Comparison of ENCODE assay signal across 19 cellular contexts in genomic region chr1:15207829-15208429, GRCh38. TPM values are rescaled to one million over a fixed set of nuclear protein-coding genes. Genes with fewer than 3 reads are reported as not detected.
DNase-seq lines count a peak whose midpoint lies in the region; FAIRE-seq and TF ChIP-seq lines count a peak whose summit lies in the region.
"Had no signal": no experiment of that assay in that cellular context is flagged by ENCODE, and none has a peak within 500 bp of the region (broad histone marks: within the 10 kb centered on the region; RNA-seq: fewer than 3 reads in every experiment).

No MANE protein-coding gene starts in this region.

- peak overlapping the region; percentile 99 for H2BK20ac ChIP-seq in H1 (ENCODE audit: low read length)

- H3K56ac ChIP-seq in H1 (replicated peaks; ENCODE audit: insufficient read length, low read depth, low read length) = peak overlapping the region; percentile 40

- no peaks in the 10 kb centered on the region for H3K9me3 ChIP-seq in H1 (ENCODE audit: insufficient read depth in 2 of 2, low read depth in 1 of 2, low read length in 1 of 2)
- H3K9me3 ChIP-seq: SK-N-SH, suprapubic skin had no signal

- H3K27ac ChIP-seq in H1 (ENCODE audit: low read depth, low read length) = 0 out of 2 replicates have a peak overlapping the region, but pooled peaks have one; percentile 75
- peak overlapping the region; percentile 68 for H3K27ac ChIP-seq in temporal lobe (ENCODE audit: low read depth, low read length)
- H3K27ac ChIP-seq: KMS-11, RWPE1, suprapubic skin, WERI-Rb-1 had no signal

- H3K4ac ChIP-seq in H1 (replicated peaks; ENCODE audit: insufficient read length, low read depth, low read length) = peak overlapping the region; percentile 58

- H2AK5ac ChIP-seq in H1 (ENCODE audit: low read depth, low read length) = peak overlapping the region; percentile 94; the same call in 1 of the 2 replicates

- H3K14ac ChIP-seq in H1 (ENCODE audit: insufficient read length) = no peak overlapping the region

- no peak overlapping the region; the same call in 1 of the 2 replicates for H4K8ac ChIP-seq in H1 (ENCODE audit: extremely low read depth, insufficient read depth, low read length)

- FAIRE-seq in H1 (lab: Jason Lieb, UNC) (no peak), urothelium cell line (lab: Jason Lieb, UNC) (no peak)
- FAIRE-seq: islet of Langerhans had no signal

- peak overlapping the region; percentile 72 to 98 for H3K4me2 ChIP-seq in H1 (ENCODE audit: insufficient read depth in 1 of 2, low read depth in 2 of 2, low read length in 2 of 2)
- H3K4me2 ChIP-seq: KMS-11 had no signal

- TF ChIP-seq CTCF in H1 (IDR thresholded peaks at IDR 0.05; ENCODE audit: control extremely low read depth in 1 of 3, insufficient read depth in 1 of 3, low read depth in 1 of 3, low read length in 3 of 3) (no peak), mesothelial cell of epicardium (IDR thresholded peaks at IDR 0.05; ENCODE audit: unreplicated experiment) (no peak)

- no peak overlapping the region; a peak in 1 of 7 replicates for H3K9ac ChIP-seq in H1 (replicated peaks in 1 of 4; ENCODE audit: extremely low read depth in 1 of 4, low read depth in 3 of 4, low read length in 3 of 4)
- H3K9ac ChIP-seq: KMS-11, SK-N-SH had no signal

- no peaks in the 10 kb centered on the region for H3K9me3 Mint-ChIP-seq in mesothelial cell of epicardium
- H3K9me3 Mint-ChIP-seq: activated CD4-positive, alpha-beta memory T cell treated with anti-CD3 and anti-CD28 coated beads for 36 hours; CD4-positive, alpha-beta T cell had no signal

- TF ChIP-seq POLR2A in H1 (IDR thresholded peaks at IDR 0.05; ENCODE audit: control extremely low read depth in 1 of 2, low read depth in 2 of 2, low read length in 2 of 2) = no peak

- no peak overlapping the region for H3K23ac ChIP-seq in H1 (ENCODE audit: insufficient read length)

- POLR2A ChIA-PET in H1 (lab: Charles Lee; ENCODE audit: partially characterized antibody) = interaction anchor here (0.8 kb wide), 1 partner anchor 10 kb away, joined by 3 read pairs; no protein-coding TSS in a partner anchor

- peaks cover 28% of the 10 kb centered on the region for H3K4me1 Mint-ChIP-seq in mesothelial cell of epicardium

- H3K79me2 ChIP-seq in H1 (ENCODE audit: control insufficient read depth in 1 of 2, insufficient read depth in 2 of 2, low read length in 2 of 2) = peaks cover 0 to 13% of the 10 kb centered on the region in 2 experiments; a peak in 2 of 4 replicates

- H3K36me3 Mint-ChIP-seq in mesothelial cell of epicardium = no peaks in the 10 kb centered on the region
- H3K36me3 Mint-ChIP-seq: activated CD4-positive, alpha-beta memory T cell treated with anti-CD3 and anti-CD28 coated beads for 36 hours had no signal

- H3K23me2 ChIP-seq in H1 (ENCODE audit: low read depth, low read length) = peaks cover 9% of the 10 kb centered on the region

- no peak for TF ChIP-seq EP300 in H1 (IDR thresholded peaks at IDR 0.05; ENCODE audit: borderline replicate concordance in 1 of 2, low read depth in 2 of 2, low read length in 2 of 2)

- 78% methylated on average over 6 of the region's 6 CpGs; no CpG with 5 or more reads in 1 of the 2 experiments for WGBS in H1 (ENCODE audit: extremely low coverage in 1 of 2, insufficient coverage in 1 of 2, insufficient read length in 1 of 2, insufficient replicate concordance in 2 of 2, low coverage in 1 of 2, low lambda C conversion rate in 2 of 2, missing lambda C conversion rate in 1 of 2), 2 experiments

- no peaks in the 10 kb centered on the region; a peak in 1 of 8 replicates for H3K36me3 ChIP-seq in H1 (ENCODE audit: control insufficient read depth in 2 of 4, insufficient read depth in 4 of 4, low read length in 3 of 4)
- H3K36me3 ChIP-seq: suprapubic skin, WERI-Rb-1 had no signal

- peak overlapping the region; percentile 95 for H2BK5ac ChIP-seq in H1 (ENCODE audit: low read depth, low read length)

- H4K91ac ChIP-seq in H1 (replicated peaks; ENCODE audit: insufficient read length, low read length) = peak overlapping the region; percentile 89

- peak overlapping the region in 1 of 4 experiments; percentile 48; a peak in 3 of 8 replicates for H3K4me3 ChIP-seq in H1 (ENCODE audit: extremely low read depth in 1 of 4, insufficient read depth in 2 of 4, low read depth in 3 of 4, low read length in 4 of 4)
- H3K4me3 ChIP-seq: suprapubic skin had no signal

- DNase-seq in NCI-H526 treated with DMSO at 0.1 percent for 48 hours (lab: John Stamatoyannopoulos, UW) (peak; percentile 94), H1 (ENCODE audit: low read depth in 1 of 2, low spot score in 2 of 2) (no peak), mesothelial cell of epicardium (ENCODE audit: low spot score in 2 of 2, unreplicated experiment in 2 of 2) (no peak), urothelium cell line (ENCODE audit: low spot score) (no peak)
- DNase-seq in stimulated activated naive CD4-positive, alpha-beta T cell (lab: John Stamatoyannopoulos, UW) = no peak
- no peak for DNase-seq in stimulated activated CD4-positive, alpha-beta T cell treated with anti-CD3 and anti-CD28 coated beads, Interleukin-4, amount 100 ng/mL, for 1 hour
- DNase-seq: activated CD4-positive, alpha-beta memory T cell treated with anti-CD3 and anti-CD28 coated beads for 36 hours; CD4-positive, alpha-beta T cell; DMS 273 treated with DMSO at 0.1 percent for 48 hours; foreskin fibroblast; NCI-H187; SK-N-SH; WERI-Rb-1 had no signal

- peak overlapping the region; percentile 85 for H2BK120ac ChIP-seq in H1 (replicated peaks; ENCODE audit: low read depth, low read length)

- no peak overlapping the region for H3K4me3 Mint-ChIP-seq in mesothelial cell of epicardium
- H3K4me3 Mint-ChIP-seq: activated CD4-positive, alpha-beta memory T cell treated with anti-CD3 and anti-CD28 coated beads for 36 hours; CD4-positive, alpha-beta T cell had no signal

- H3K4me1 ChIP-seq in H1 (replicated peaks in 1 of 4; ENCODE audit: control insufficient read depth in 3 of 4, insufficient read depth in 4 of 4, low read length in 3 of 4) = peaks cover 18 to 38% (median 32%) of the 10 kb centered on the region in 4 experiments

- peak overlapping the region; percentile 55 for H3K27ac Mint-ChIP-seq in mesothelial cell of epicardium
- H3K27ac Mint-ChIP-seq: activated CD4-positive, alpha-beta memory T cell treated with anti-CD3 and anti-CD28 coated beads for 36 hours; CD4-positive, alpha-beta T cell had no signal

- H3K27me3 Mint-ChIP-seq in mesothelial cell of epicardium (ENCODE audit: low read depth) = no peaks in the 10 kb centered on the region

- H4K20me1 ChIP-seq in H1 (replicated peaks in 1 of 2; ENCODE audit: control insufficient read depth in 1 of 2, insufficient read depth in 2 of 2, low read length in 2 of 2) = peaks cover 0 to 4% of the 10 kb centered on the region in 2 experiments

- CTCF ChIA-PET in H1 (lab: Charles Lee; ENCODE audit: partially characterized antibody) = interaction anchor here (2.0 kb wide), 1 partner anchor 79 kb away, joined by 5 read pairs; no protein-coding TSS in a partner anchor

- peak overlapping the region; percentile 90 for H4K5ac ChIP-seq in H1 (ENCODE audit: insufficient read length, low read depth, low read length)

- no peaks in the 10 kb centered on the region for H3K79me1 ChIP-seq in H1 (ENCODE audit: low read depth, low read length)

- no peak overlapping the region for H2BK12ac ChIP-seq in H1 (ENCODE audit: low read depth, low read length)

- peak overlapping the region; percentile 36; the same call in 1 of the 2 replicates for H2BK15ac ChIP-seq in H1 (ENCODE audit: low read length)

- H2AFZ ChIP-seq in H1 (ENCODE audit: low read length) = no peak overlapping the region

- H3K27me3 ChIP-seq in H1 (replicated peaks in 1 of 4; ENCODE audit: control insufficient read depth in 3 of 4, extremely low read depth in 1 of 4, insufficient read depth in 3 of 4, low read length in 3 of 4) = no peaks in the 10 kb centered on the region
- H3K27me3 ChIP-seq: suprapubic skin had no signal

- peak overlapping the region; percentile 71 for H3K18ac ChIP-seq in H1 (ENCODE audit: extremely low read depth, low read length)

- no peak for TF ChIP-seq RAD21 in H1 (IDR thresholded peaks at IDR 0.05 in 1 of 2, conservative IDR thresholded peaks at IDR 0.05 in 1 of 2; ENCODE audit: low read depth in 2 of 2, low read length in 2 of 2)

TF ChIP-seq in H1, 55 proteins besides CTCF, POLR2A, EP300 and RAD21 (continues in another document):
- no peak for TF ChIP-seq EZH2 (IDR thresholded peaks at IDR 0.05; ENCODE audit: low read depth, low read length, severe bottlenecking)
- TF ChIP-seq ZNF274 (IDR thresholded peaks at IDR 0.05; ENCODE audit: borderline replicate concordance, extremely low read depth, low read length) = no peak
- TF ChIP-seq POLR2AphosphoS5 (IDR thresholded peaks at IDR 0.05; ENCODE audit: low read depth, low read length) = no peak
- no peak for TF ChIP-seq TCF12 (IDR thresholded peaks at IDR 0.05; ENCODE audit: low read depth, low read length)
- TF ChIP-seq KDM4A (IDR thresholded peaks at IDR 0.05; ENCODE audit: low read depth, low read length, severe bottlenecking) = no peak
- no peak for TF ChIP-seq POU5F1 (IDR thresholded peaks at IDR 0.05; ENCODE audit: low read depth, low read length)
- TF ChIP-seq CBX5 (IDR thresholded peaks at IDR 0.05; ENCODE audit: low read depth, low read length) = no peak
- no peak for TF ChIP-seq GABPA (IDR thresholded peaks at IDR 0.05; ENCODE audit: borderline replicate concordance, insufficient read depth, low read length)

RNA-seq across cellular contexts. Expression of gene FHAD1, which starts 39.1 kb away (rescaled TPM):
- 0.69 and 1.5 TPM in 2 replicates for total RNA-seq in H1 (2021; fragmentation: NEBNext Ultra II Directional; extraction: Animal tissue kit (Norgen Biotek cat#: 25700))
- 0.39 TPM in 2 replicates for polyA plus RNA-seq in H1 (2011; rRNA removed)
- polyA plus RNA-seq in H1 (2011; cell fraction: cytosol; rRNA removed) = 0.44 TPM
- polyA plus RNA-seq in H1 (2011; cell fraction: nucleus; rRNA removed) = 0.80 TPM
- 1.4 to 2.1 TPM (median 1.6 TPM) in 4 replicates for polyA plus RNA-seq in H1 (2012, experiment 1 of 2)
- polyA plus RNA-seq in H1 (2012, experiment 2 of 2) = 0.22 TPM
- polyA plus RNA-seq in H1 (2013, experiment 1 of 2) = 0.49 TPM
- 0.64 TPM for polyA plus RNA-seq in H1 (2013, experiment 2 of 2)
- polyA minus RNA-seq in H1 (2011; rRNA and poly(A)+ RNA removed) = 0.95 and 0.98 TPM in 2 replicates
- polyA minus RNA-seq in H1 (2011; cell fraction: cytosol; rRNA and poly(A)+ RNA removed) = 4.1 TPM
- 0.40 TPM for polyA minus RNA-seq in H1 (2011; cell fraction: nucleus; rRNA and poly(A)+ RNA removed)
- 1.0 to 1.3 TPM (median 1.1 TPM) in 3 replicates for total RNA-seq in mesothelial cell of epicardium
- total RNA-seq in temporal lobe = 1.7 TPM
- total RNA-seq: activated CD4-positive, alpha-beta memory T cell treated with anti-CD3 and anti-CD28 coated beads for 36 hours; CD4-positive, alpha-beta T cell had no signal

RNA-seq across cellular contexts. Expression of gene TMEM51, which starts 54.4 kb away (rescaled TPM):
- total RNA-seq in H1 (2021; fragmentation: NEBNext Ultra II Directional; extraction: Animal tissue kit (Norgen Biotek cat#: 25700)) = 9.1 and 9.9 TPM in 2 replicates
- polyA plus RNA-seq in H1 (2011; rRNA removed) = 10.7 and 12.6 TPM in 2 replicates
- polyA plus RNA-seq in H1 (2011; cell fraction: cytosol; rRNA removed) = 11.5 TPM
- 7.3 TPM for polyA plus RNA-seq in H1 (2011; cell fraction: nucleus; rRNA removed)
- polyA plus RNA-seq in H1 (2012, experiment 1 of 2) = 7.8 to 12.5 TPM (median 10.2 TPM) in 4 replicates
- polyA plus RNA-seq in H1 (2012, experiment 2 of 2) = 11.6 TPM
- 10.4 TPM for polyA plus RNA-seq in H1 (2013, experiment 1 of 2)
- polyA plus RNA-seq in H1 (2013, experiment 2 of 2) = 13.1 TPM
- polyA minus RNA-seq in H1 (2011; rRNA and poly(A)+ RNA removed) = 3.4 and 3.9 TPM in 2 replicates
- polyA minus RNA-seq in H1 (2011; cell fraction: cytosol; rRNA and poly(A)+ RNA removed) = 8.4 TPM
- polyA minus RNA-seq in H1 (2011; cell fraction: nucleus; rRNA and poly(A)+ RNA removed) = 4.8 TPM
- total RNA-seq in mesothelial cell of epicardium = 10.4 to 11.2 TPM (median 10.9 TPM) in 3 replicates
- 0.98 TPM for total RNA-seq in temporal lobe
- total RNA-seq: activated CD4-positive, alpha-beta memory T cell treated with anti-CD3 and anti-CD28 coated beads for 36 hours; CD4-positive, alpha-beta T cell; T-helper 2 cell treated with Interferon-gamma antibody and Interleukin-4, amounts not matched to agents 100 ng/mL and 5 ng/mL, for 36 hours had no signal
